In the genomic region with DNA sequence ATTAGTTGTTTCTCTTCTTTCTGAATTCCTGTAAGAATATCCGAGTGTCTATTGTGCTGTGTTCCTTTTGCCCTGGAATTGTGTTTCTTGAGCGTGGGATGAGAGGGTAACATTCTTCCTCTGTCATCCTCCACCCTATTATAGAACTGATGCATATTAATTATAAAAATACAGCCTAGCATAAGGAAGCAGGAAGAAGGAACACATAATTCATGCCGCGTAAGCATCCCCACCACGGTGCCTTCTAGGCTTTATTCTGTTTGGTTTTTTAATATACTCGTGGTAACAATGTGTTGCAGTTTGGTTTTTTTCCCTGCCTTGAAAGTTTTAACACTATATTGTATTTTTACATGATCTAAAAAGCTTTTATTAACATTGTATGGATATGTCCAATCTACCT, we compare ENCODE assay signal across 21 cellular contexts.
"Had no signal": no experiment of that assay in that cellular context is flagged by ENCODE, and none has a peak within 500 bp of the region (broad histone marks: within the 10 kb centered on the region; RNA-seq: fewer than 3 reads in every experiment).

No MANE protein-coding gene starts in this region.

- H3K4me3 Mint-ChIP-seq: activated T-cell treated with anti-CD3 and anti-CD28 coated beads, Interleukin-2, amount 50 U/mL, for 4 hours; nephron progenitor cell had no signal

- H3K27ac Mint-ChIP-seq: nephron progenitor cell had no signal

- H3K27ac ChIP-seq: cardiac muscle cell, heart right ventricle, left lung, prostate gland had no signal

- H3K4me2 ChIP-seq: smooth muscle cell had no signal

- FAIRE-seq: islet of Langerhans had no signal

- H3K9me3 ChIP-seq: gastroesophageal sphincter, heart right ventricle, left lung, prostate gland, right lobe of liver had no signal

- H3K36me3 ChIP-seq: cardiac muscle cell, gastroesophageal sphincter, prostate gland, right lobe of liver had no signal

- ATAC-seq: activated naive CD4-positive, alpha-beta T cell treated with anti-CD3 and anti-CD28 coated beads, Interleukin-2, amount 50 U/mL, for 72 hours; activated T-cell treated with anti-CD3 and anti-CD28 coated beads, Interleukin-2, amount 50 U/mL, for 4 hours; gastroesophageal sphincter; heart right ventricle; left lung; stimulated activated naive CD8-positive, alpha-beta T cell treated with anti-CD3 and anti-CD28 coated beads, Interleukin-15, Interleukin-2, amounts not matched to agents 100 U/mL and 50 U/mL, for 24 hours had no signal

- H3K4me3 ChIP-seq: cardiac muscle cell, dorsolateral prefrontal cortex, gastroesophageal sphincter, heart right ventricle, left lung, prostate gland, right lobe of liver, smooth muscle cell had no signal

- H3K9me3 Mint-ChIP-seq: activated naive CD4-positive, alpha-beta T cell treated with anti-CD3 and anti-CD28 coated beads, Interleukin-2, amount 50 U/mL, for 72 hours; activated T-cell treated with anti-CD3 and anti-CD28 coated beads, Interleukin-2, amount 50 U/mL, for 4 hours; nephron progenitor cell had no signal

- DNase-seq: activated CD4-positive, alpha-beta T cell treated with anti-CD3 and anti-CD28 coated beads, Interleukin-2, amount 50 U/mL, for 48 hours; activated effector memory CD4-positive, alpha-beta T cell treated with Interleukin-2 at 50 U/mL for 16 hours; activated T-cell treated with anti-CD3 and anti-CD28 coated beads, Interleukin-2, amount 50 U/mL, for 4 hours; dorsolateral prefrontal cortex; erythroblast; heart right ventricle; left lung; mammary epithelial cell; nephron progenitor cell; occipital lobe; right lobe of liver; stimulated activated CD4-positive, alpha-beta T cell treated with anti-CD3 and anti-CD28 coated beads, Interleukin-4, amount 100 ng/mL, for 4 hours; stimulated activated CD8-positive, alpha-beta memory T cell treated with anti-CD3 and anti-CD28 coated beads, Interleukin-4, amount 100 ng/mL, for 48 hours; stimulated activated naive CD8-positive, alpha-beta T cell treated with anti-CD3 and anti-CD28 coated beads, Interleukin-15, Interleukin-2, amounts not matched to agents 100 U/mL and 50 U/mL, for 24 hours; trophoblast cell had no signal

- H3K27me3 ChIP-seq: cardiac muscle cell, dorsolateral prefrontal cortex, gastroesophageal sphincter, heart right ventricle, left lung, right lobe of liver had no signal
